Comparison of ENCODE assay signal across 22 cellular contexts in genomic region chr3:127389415-127389814, GRCh38.
DNase-seq lines count a peak whose midpoint lies in the region; ATAC-seq, FAIRE-seq and TF ChIP-seq lines count a peak whose summit lies in the region.
"Had no signal": no experiment of that assay in that cellular context is flagged by ENCODE, and none has a peak within 500 bp of the region (broad histone marks: within the 10 kb centered on the region; RNA-seq: fewer than 3 reads in every experiment).

No MANE protein-coding gene starts in this region.

- H3K4me3 ChIP-seq in AG10803 (ENCODE audit: low read length) (no peak overlapping the region), brain microvascular endothelial cell (ENCODE audit: low read depth, low read length) (no peak overlapping the region), mesendoderm (ENCODE audit: low read length) (no peak overlapping the region), foreskin fibroblast (ENCODE audit: low read depth in 1 of 2, low read length in 2 of 2) (no peak overlapping the region)
- H3K4me3 ChIP-seq: esophagus muscularis mucosa, GM12878, right lobe of liver, upper lobe of left lung had no signal

- DNase-seq in AG10803 (ENCODE audit: low read depth) (peak; percentile 2), HT1080 (ENCODE audit: low read depth) (peak; percentile 81), brain microvascular endothelial cell (peak; percentile 4), mesendoderm (peak; percentile 69), foreskin fibroblast (no peak), GDM1 (lab: John Stamatoyannopoulos, UW) (no peak), frontal cortex (ENCODE audit: low spot score in 2 of 2) (no peak)
- DNase-seq: activated CD4-positive, alpha-beta T cell treated with anti-CD3 and anti-CD28 coated beads, Interleukin-2, amount 10 ng/mL, durations not matched to agents 7 days and 5 days; midbrain; NCI-H1105 treated with DMSO at 0.1 percent for 48 hours; NCI-H2081 treated with DMSO at 0.1 percent for 48 hours; NCI-H510A; NK-92 treated with Interleukin-12 subunit alpha and Interleukin-12 subunit beta, amount 100 ng/mL, for 24 hours; right lobe of liver; RPMI8226; stimulated activated CD8-positive, alpha-beta memory T cell treated with anti-CD3 and anti-CD28 coated beads, Interleukin-4, amount 100 ng/mL, for 48 hours; WERI-Rb-1 had no signal

- WGBS in mesendoderm (ENCODE audit: extremely low coverage, insufficient coverage, low lambda C conversion rate), result no CpG with 5 or more reads among the region's 10 CpGs

- H3K79me1 ChIP-seq in mesendoderm (ENCODE audit: low read length), result no peaks in the 10 kb centered on the region

- H4K8ac ChIP-seq in mesendoderm (ENCODE audit: low read depth, low read length), result no peak overlapping the region

- H3K56ac ChIP-seq in mesendoderm (ENCODE audit: low read length), result no peak overlapping the region

- H3K4ac ChIP-seq in mesendoderm (ENCODE audit: low read depth, low read length), result no peak overlapping the region

- no peak for FAIRE-seq in frontal cortex (lab: Jason Lieb, UNC)
- FAIRE-seq: GM12878 had no signal

- H2BK5ac ChIP-seq in mesendoderm (ENCODE audit: low read length), result no peak overlapping the region

- H3K36me3 ChIP-seq in brain microvascular endothelial cell (replicated peaks), result no peaks in the 10 kb centered on the region
- H3K36me3 ChIP-seq in mesendoderm (ENCODE audit: control insufficient read depth, insufficient read depth, low read length), result no peaks in the 10 kb centered on the region
- H3K36me3 ChIP-seq: esophagus muscularis mucosa, right lobe of liver, upper lobe of left lung, WERI-Rb-1 had no signal

- H4K5ac ChIP-seq in mesendoderm (ENCODE audit: low read length), result no peak overlapping the region

- H3K27me3 ChIP-seq in brain microvascular endothelial cell (replicated peaks) (no peaks in the 10 kb centered on the region), mesendoderm (ENCODE audit: insufficient read depth, low read length, poor library complexity) (no peaks in the 10 kb centered on the region)
- H3K27me3 ChIP-seq: right lobe of liver, upper lobe of left lung had no signal

- no peak overlapping the region for H3K4me2 ChIP-seq in mesendoderm (ENCODE audit: low read length)

- H3K18ac ChIP-seq in mesendoderm (ENCODE audit: low read length), result no peak overlapping the region

- in situ Hi-C loops in brain microvascular endothelial cell (cut with HindIII; ENCODE audit: low pct_ligation_motif_present, low sequenced_read_pairs), result no loop called here

- no peak overlapping the region for H3K9ac ChIP-seq in mesendoderm (ENCODE audit: low read length)

- no peak for TF ChIP-seq CTCF in AG10803 (conservative IDR thresholded peaks at IDR 0.05; ENCODE audit: low read length)
- TF ChIP-seq CTCF in brain microvascular endothelial cell (IDR thresholded peaks at IDR 0.05; ENCODE audit: low read depth, low read length, missing control alignments), result no peak
- TF ChIP-seq CTCF in foreskin fibroblast (IDR thresholded peaks at IDR 0.05; ENCODE audit: low read depth, low read length), result no peak

- H3K4me1 ChIP-seq in mesendoderm (ENCODE audit: control insufficient read depth, low read depth, low read length), result no peaks in the 10 kb centered on the region
- H3K4me1 ChIP-seq: esophagus muscularis mucosa, right lobe of liver, upper lobe of left lung had no signal

- no peak overlapping the region for H2BK120ac ChIP-seq in mesendoderm (ENCODE audit: low read depth, low read length)

- H3K79me2 ChIP-seq in mesendoderm (ENCODE audit: control insufficient read depth, insufficient read depth, low read length), result no peaks in the 10 kb centered on the region

- no peak overlapping the region for H2AK5ac ChIP-seq in mesendoderm (ENCODE audit: low read length)

- H3K23ac ChIP-seq in mesendoderm (ENCODE audit: low read length), result no peak overlapping the region

- no peak overlapping the region for H2BK15ac ChIP-seq in mesendoderm (replicated peaks; ENCODE audit: low read depth)

- H3K27ac ChIP-seq in brain microvascular endothelial cell, result no peak overlapping the region
- H3K27ac ChIP-seq in mesendoderm (ENCODE audit: low read depth, low read length), result no peak overlapping the region
- H3K27ac ChIP-seq: esophagus muscularis mucosa, right lobe of liver, WERI-Rb-1 had no signal

- ATAC-seq in HG03196 (IDR thresholded peaks at IDR 0.05; ENCODE audit: unreplicated experiment), result no peak
- ATAC-seq: GM12878; natural killer cell treated with Interleukin-12 subunit alpha and Interleukin-12 subunit beta and Interleukin-15 and Interleukin-18, amount 100 ng/mL, for 72 hours; right lobe of liver had no signal

Comparison
In these comparisons a context has a peak if more than half of its experiments do, and no peak if none do; other contexts are left out.
1. DNase-seq: peak in AG10803 (single experiment), HT1080 (single experiment), brain microvascular endothelial cell (single experiment) and mesendoderm (single experiment); none in foreskin fibroblast (0 of 2), GDM1 (single experiment) and frontal cortex (0 of 2).